In genomic region chr4:57043304-57044251, GRCh38 we compare ENCODE assay signal across 12 cellular contexts.
DNase-seq lines count a peak whose midpoint lies in the region; ATAC-seq, FAIRE-seq and TF ChIP-seq lines count a peak whose summit lies in the region.
"Had no signal": no experiment of that assay in that cellular context is flagged by ENCODE, and none has a peak within 500 bp of the region (broad histone marks: within the 10 kb centered on the region; RNA-seq: fewer than 3 reads in every experiment).

No MANE protein-coding gene starts in this region.

- H3K4me1 Mint-ChIP-seq in astrocyte (ENCODE audit: low read depth, unreplicated experiment), result peaks cover 68% of the 10 kb centered on the region
- H3K4me1 Mint-ChIP-seq in stimulated activated effector memory CD8-positive, alpha-beta T cell treated with anti-CD3 and anti-CD28 coated beads, Interleukin-12 subunit alpha, Interleukin-12 subunit beta, amount 100 ng/mL, for 72 hours, result no peaks in the 10 kb centered on the region
- H3K4me1 Mint-ChIP-seq: CD14-positive monocyte had no signal

- H3K9me3 ChIP-seq in astrocyte (ENCODE audit: insufficient read depth, low read depth, low read length) (no peaks in the 10 kb centered on the region), heart right ventricle (peaks cover 0 to 4% (median 0%) of the 10 kb centered on the region in 11 donors)

- peaks cover 68% of the 10 kb centered on the region for H3K79me2 ChIP-seq in astrocyte (ENCODE audit: insufficient read depth, low read length)

- H4K20me1 ChIP-seq in astrocyte (ENCODE audit: insufficient read depth, low read length), result no peaks in the 10 kb centered on the region

- DNase-seq in AG09319 (ENCODE audit: extremely low read depth, low read depth), result peak; percentile 47
- peak; percentile 89 for DNase-seq in astrocyte (ENCODE audit: low read depth)
- DNase-seq in heart right ventricle, result peak in 1 of 2 donors; percentile 75
- no peak for DNase-seq in NCI-H2029 (lab: John Stamatoyannopoulos, UW)
- no peak for DNase-seq in NCI-H2107 treated with DMSO at 0.1 percent for 48 hours (lab: John Stamatoyannopoulos, UW; ENCODE audit: unreplicated experiment)
- no peak for DNase-seq in stimulated activated effector memory CD8-positive, alpha-beta T cell treated with anti-CD3 and anti-CD28 coated beads, Interleukin-12 subunit alpha, Interleukin-12 subunit beta, amount 100 ng/mL, for 72 hours (ENCODE audit: low spot score in 2 of 2)
- DNase-seq: activated naive CD4-positive, alpha-beta T cell; HCEC 1CT; NCI-H524 had no signal

- no peaks in the 10 kb centered on the region for H3K27me3 Mint-ChIP-seq in astrocyte (ENCODE audit: low read depth, unreplicated experiment)

- intact Hi-C loops in heart right ventricle (cut with DNase I), result loop anchor here in 7 of 10 donors (2.0 to 10.0 kb wide), 5 partner anchors 59 to 71 kb away; partner anchors contain the start of gene IGFBP7 (in 5 of the 7)

- peak overlapping the region; percentile 66 for H3K4me3 Mint-ChIP-seq in astrocyte (ENCODE audit: unreplicated experiment)
- H3K4me3 Mint-ChIP-seq in stimulated activated effector memory CD8-positive, alpha-beta T cell treated with anti-CD3 and anti-CD28 coated beads, Interleukin-12 subunit alpha, Interleukin-12 subunit beta, amount 100 ng/mL, for 72 hours, result no peak overlapping the region
- H3K4me3 Mint-ChIP-seq: CD14-positive monocyte had no signal

- no peak overlapping the region for H2AFZ ChIP-seq in astrocyte (ENCODE audit: low read depth, low read length)

- H3K9ac ChIP-seq in astrocyte (ENCODE audit: low read length) (peak overlapping the region; percentile 66), rectal smooth muscle tissue (ENCODE audit: low read length) (no peak overlapping the region)

- TF ChIP-seq CTCF in AG09319 (IDR thresholded peaks at IDR 0.05; ENCODE audit: low read depth, low read length) (no peak), astrocyte (IDR thresholded peaks at IDR 0.05; ENCODE audit: insufficient read depth, low read depth, low read length) (no peak), heart right ventricle (IDR thresholded peaks at IDR 0.05) (no peak)

- peak overlapping the region; percentile 18 for H3K4me3 ChIP-seq in astrocyte (ENCODE audit: insufficient read depth, low read depth, low read length)
- H3K4me3 ChIP-seq in heart right ventricle, result peak overlapping the region in 3 of 10 donors; percentile 5 to 10 (median 5)
- no peak overlapping the region for H3K4me3 ChIP-seq in rectal smooth muscle tissue (ENCODE audit: low read length)

- H3K36me3 Mint-ChIP-seq in astrocyte (ENCODE audit: low read depth, unreplicated experiment), result peaks cover 25% of the 10 kb centered on the region
- no peaks in the 10 kb centered on the region for H3K36me3 Mint-ChIP-seq in stimulated activated effector memory CD8-positive, alpha-beta T cell treated with anti-CD3 and anti-CD28 coated beads, Interleukin-12 subunit alpha, Interleukin-12 subunit beta, amount 100 ng/mL, for 72 hours

- FAIRE-seq in astrocyte (lab: Jason Lieb, UNC), result no peak

- H3K9me3 Mint-ChIP-seq in astrocyte (ENCODE audit: unreplicated experiment), result peaks cover 3% of the 10 kb centered on the region
- no peaks in the 10 kb centered on the region for H3K9me3 Mint-ChIP-seq in stimulated activated effector memory CD8-positive, alpha-beta T cell treated with anti-CD3 and anti-CD28 coated beads, Interleukin-12 subunit alpha, Interleukin-12 subunit beta, amount 100 ng/mL, for 72 hours

- H3K4me2 ChIP-seq in astrocyte (ENCODE audit: low read length), result peak overlapping the region; percentile 51

- peak overlapping the region; percentile 84 for H3K27ac ChIP-seq in astrocyte (ENCODE audit: low read depth, low read length)
- H3K27ac ChIP-seq in heart right ventricle, result peak overlapping the region; percentile 48 to 93 (median 84)
- peak overlapping the region; percentile 53 for H3K27ac ChIP-seq in rectal smooth muscle tissue (ENCODE audit: low read depth, low read length)

- peaks cover 43% of the 10 kb centered on the region for H3K4me1 ChIP-seq in astrocyte (ENCODE audit: insufficient read depth, low read length)
- H3K4me1 ChIP-seq in heart right ventricle, result peaks cover 18 to 100% (median 63%) of the 10 kb centered on the region in 9 donors
- H3K4me1 ChIP-seq in rectal smooth muscle tissue (ENCODE audit: control insufficient read depth, insufficient read depth, low read length), result peaks cover 11% of the 10 kb centered on the region

- ATAC-seq in heart right ventricle (peak; percentile 58 to 84 (median 73)), GM19455 (IDR thresholded peaks at IDR 0.05; ENCODE audit: unreplicated experiment) (no peak)
- ATAC-seq in stimulated activated effector memory CD8-positive, alpha-beta T cell treated with anti-CD3 and anti-CD28 coated beads, Interleukin-12 subunit alpha, Interleukin-12 subunit beta, amount 100 ng/mL, for 72 hours, result no peak

- H3K27me3 ChIP-seq in astrocyte (ENCODE audit: insufficient read depth, low read length) (no peaks in the 10 kb centered on the region), heart right ventricle (no peaks in the 10 kb centered on the region), rectal smooth muscle tissue (ENCODE audit: control insufficient read depth, insufficient read depth, low read length) (no peaks in the 10 kb centered on the region)

- H3K36me3 ChIP-seq in astrocyte (ENCODE audit: insufficient read depth, low read length) (peaks cover 14% of the 10 kb centered on the region), heart right ventricle (peaks cover 0 to 30% (median 4%) of the 10 kb centered on the region in 9 donors), rectal smooth muscle tissue (ENCODE audit: control insufficient read depth, insufficient read depth, low read length) (no peaks in the 10 kb centered on the region)

- WGBS in heart right ventricle, 2 donors, result 37 to 41% methylated on average over 6 of the region's 6 CpGs

- H3K27ac Mint-ChIP-seq in astrocyte (ENCODE audit: unreplicated experiment), result peak overlapping the region; percentile 98
- H3K27ac Mint-ChIP-seq in stimulated activated effector memory CD8-positive, alpha-beta T cell treated with anti-CD3 and anti-CD28 coated beads, Interleukin-12 subunit alpha, Interleukin-12 subunit beta, amount 100 ng/mL, for 72 hours, result no peak overlapping the region

Comparison
In these comparisons a context has a peak if more than half of its experiments do, and no peak if none do; other contexts are left out.
1. DNase-seq: peak in AG09319 (single experiment) and astrocyte (single experiment); none in NCI-H2029 (single experiment), NCI-H2107 treated with DMSO at 0.1 percent for 48 hours (single experiment) and stimulated activated effector memory CD8-positive, alpha-beta T cell treated with anti-CD3 and anti-CD28 coated beads, Interleukin-12 subunit alpha, Interleukin-12 subunit beta, amount 100 ng/mL, for 72 hours (0 of 2).
2. ATAC-seq: peak in heart right ventricle (8 of 8); none in GM19455 (single experiment) and stimulated activated effector memory CD8-positive, alpha-beta T cell treated with anti-CD3 and anti-CD28 coated beads, Interleukin-12 subunit alpha, Interleukin-12 subunit beta, amount 100 ng/mL, for 72 hours (single experiment).
3. Peak in every context shown above with its lines, with median percentiles within 50 percentile points of each other: H3K27ac ChIP-seq.